In the genomic region with DNA sequence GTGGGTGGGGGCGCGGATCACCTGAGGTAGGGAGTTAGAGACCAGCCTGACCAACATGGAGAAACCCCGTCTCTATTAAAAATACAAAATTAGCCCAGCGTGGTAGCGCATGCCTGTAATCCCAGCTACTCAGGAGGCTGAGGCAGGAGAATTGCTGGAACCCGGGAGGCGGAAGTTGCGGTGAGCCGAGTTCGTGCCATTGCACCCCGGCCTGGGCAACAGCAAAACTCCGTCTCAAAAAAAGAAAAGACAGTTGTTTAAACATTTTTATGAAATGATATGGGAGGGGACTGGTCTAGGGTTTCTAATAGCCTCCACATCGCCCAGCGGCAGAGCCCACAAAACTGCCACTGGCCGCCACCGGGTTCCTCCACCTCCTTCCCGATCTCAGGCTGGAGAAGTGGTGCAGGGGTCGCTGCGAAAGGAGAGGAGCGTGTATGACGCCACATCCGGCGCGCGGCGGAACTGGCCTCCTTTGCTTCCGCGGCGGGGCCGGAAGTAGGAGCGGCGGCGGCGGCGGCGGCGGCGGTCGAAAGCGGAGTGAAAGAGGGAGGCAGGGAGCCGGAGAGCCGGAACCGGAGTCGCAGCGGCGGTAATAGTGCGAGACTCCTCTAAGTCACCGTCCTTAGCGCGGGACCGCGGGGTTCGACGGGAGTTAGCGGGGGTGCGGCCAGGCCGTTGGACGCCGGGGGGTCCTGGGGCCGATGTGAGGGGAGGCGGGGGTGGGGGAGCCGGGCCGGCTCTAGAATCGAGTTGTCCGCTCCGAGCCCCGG, we compare ENCODE assay signal across 8 cellular contexts. TPM values are rescaled to one million over a fixed set of nuclear protein-coding genes. Genes with fewer than 3 reads are reported as not detected.
A peak's percentile ranks its signal among the peaks of the same experiment; 100 is the strongest.
DNase-seq lines count a peak whose midpoint lies in the region; ATAC-seq and TF ChIP-seq lines count a peak whose summit lies in the region.

A gene (plus strand): TSS at position 492 of the 773 bp plus-strand sequence. CDS start 384 bp downstream, outside the sequence.

- peaks cover 44% of the 10 kb centered on the region for H3K79me2 ChIP-seq in PC-3 (ENCODE audit: low read length)

- peak within 1 kb of the TSS; percentile 37 for H2AFZ ChIP-seq in PC-3 (ENCODE audit: low read length)

- POLR2A ChIA-PET in PC-3 (lab: Charles Lee; ENCODE audit: unreplicated experiment): no interaction called here

- no peaks in the 10 kb centered on the region for H3K27me3 ChIP-seq in PC-3 (ENCODE audit: low read length)

- intact Hi-C loops in PC-3 (cut with micrococcal nuclease): no loop called here

- 0 out of 2 replicates have a peak, but pooled peaks cover 4% of the 10 kb centered on the region for H4K20me1 ChIP-seq in PC-3 (ENCODE audit: low read length)

- H3K27ac ChIP-seq in C4-2B (peak within 1 kb of the TSS; percentile 92), PC-3 (ENCODE audit: low read length) (peak within 1 kb of the TSS; percentile 69), epithelial cell of prostate (peak within 1 kb of the TSS; percentile 90)

- ATAC-seq in GM19467 (IDR thresholded peaks at IDR 0.05; ENCODE audit: unreplicated experiment) (peak; percentile 59), PC-3 (peak; percentile 84)

- peak within 1 kb of the TSS; percentile 94 for H3K9ac ChIP-seq in PC-3 (ENCODE audit: low read length)

- TSS peak; percentile 98 for BruUV-seq in PC-3 (replicated peaks; lab: Mats Ljungman, UMichigan)

- peaks cover 21% of the 10 kb centered on the region; the same call in 1 of the 2 replicates for H3K36me3 ChIP-seq in PC-3 (ENCODE audit: low read depth, low read length)

- H3F3A ChIP-seq in PC-3 (ENCODE audit: low read length, unreplicated experiment): peaks cover 6% of the 10 kb centered on the region

- H3K4me2 ChIP-seq in PC-3 (ENCODE audit: low read length): peak within 1 kb of the TSS; percentile 97

- H3K4me1 ChIP-seq in PC-3 (ENCODE audit: insufficient read depth, low read length): peaks cover 17% of the 10 kb centered on the region

- H3K9me3 ChIP-seq in PC-3 (ENCODE audit: low read length): no peaks in the 10 kb centered on the region

- TF ChIP-seq CTCF in C4-2B (conservative IDR thresholded peaks at IDR 0.05): no peak
- no peak for TF ChIP-seq CTCF in PC-3 (conservative IDR thresholded peaks at IDR 0.05; ENCODE audit: low read depth, low read length)

- DNase-seq in HuH-7.5 (ENCODE audit: low spot score) (peak; percentile 94), PC-3 (peak; percentile 81), activated T-cell treated with anti-CD3 and anti-CD28 coated beads for 4 hours (peak; percentile 80), epithelial cell of prostate (ENCODE audit: low read depth, low spot score) (no peak), mucosa of gallbladder (ENCODE audit: low spot score) (peak; percentile 91)
- DNase-seq in stimulated activated CD8-positive, alpha-beta memory T cell treated with anti-CD3 and anti-CD28 coated beads, Interleukin-4, amount 100 ng/mL, for 24 hours (ENCODE audit: low read depth): peak; percentile 86

- H3K9me2 ChIP-seq in PC-3 (replicated peaks; ENCODE audit: low read length): no peaks in the 10 kb centered on the region

- H3K4me3 ChIP-seq in PC-3 (ENCODE audit: low read length): peak within 1 kb of the TSS; percentile 94

- CTCF ChIA-PET in PC-3 (lab: Charles Lee): no interaction called here

RNA-seq across cellular contexts. Expression of the gene that starts here (rescaled TPM):
- 116 and 117 TPM in 2 replicates for total RNA-seq in PC-3 (2014; rRNA removed)
- 95.3 TPM for total RNA-seq in mucosa of gallbladder
